In genomic region chr1:32441467-32441866, GRCh38 we compare ENCODE assay signal across 9 cellular contexts. TPM values are rescaled to one million over a fixed set of nuclear protein-coding genes. Genes with fewer than 3 reads are reported as not detected.
"Had no signal": no experiment of that assay in that cellular context is flagged by ENCODE, and none has a peak within 500 bp of the region (broad histone marks: within the 10 kb centered on the region; RNA-seq: fewer than 3 reads in every experiment).

No MANE protein-coding gene starts in this region.

RNA-seq across cellular contexts. Expression of gene ZBTB8B, which starts 23.4 kb away (rescaled TPM):
- total RNA-seq: colonic mucosa, esophagus mucosa, esophagus squamous epithelium, fibroblast of lung, fibroblast of villous mesenchyme, gastrocnemius medialis, glomerular endothelial cell had no signal
- polyA plus RNA-seq: esophagus, fibroblast of lung, foreskin keratinocyte had no signal
